1 cellular context compared by ENCODE assay signal in the genomic region with DNA sequence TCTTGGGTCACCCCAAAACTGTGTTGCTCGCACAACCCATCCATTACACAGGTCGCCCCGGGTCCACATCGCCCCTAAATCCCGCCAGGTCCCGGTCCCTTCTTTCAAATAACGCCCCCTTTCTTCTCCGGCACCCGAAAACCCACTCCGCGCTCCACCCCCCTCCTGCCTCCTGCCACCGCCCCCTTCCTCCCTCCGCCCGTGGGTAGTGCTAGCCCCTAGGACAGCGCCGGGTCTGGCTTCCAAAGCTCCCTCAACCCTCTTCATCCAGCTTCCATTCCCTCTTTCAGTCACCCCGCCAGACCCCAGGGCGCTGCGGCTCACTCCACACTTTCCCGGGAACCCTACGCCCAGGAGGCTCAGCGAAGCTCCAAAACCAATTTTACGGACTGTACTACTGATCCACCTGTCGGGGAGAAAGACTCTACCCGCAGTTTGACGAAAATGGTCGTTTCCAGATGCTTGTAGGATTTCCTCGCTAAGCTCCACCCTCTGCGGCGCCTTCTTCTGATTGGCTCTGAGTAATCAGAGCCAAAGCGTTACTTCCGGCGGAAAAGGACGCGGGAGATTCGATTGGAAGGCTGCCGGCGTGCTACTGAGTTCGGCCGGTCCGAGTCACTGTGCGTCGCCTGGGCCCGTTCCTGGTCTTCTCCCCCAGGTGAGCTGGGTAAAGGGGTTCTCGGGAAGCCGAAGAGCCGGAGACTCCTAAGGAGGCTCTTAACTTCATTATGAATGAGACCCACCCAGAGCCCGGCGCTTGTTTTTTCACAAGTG.
TF ChIP-seq lines count a peak whose summit lies in the region.

A gene with protein sequence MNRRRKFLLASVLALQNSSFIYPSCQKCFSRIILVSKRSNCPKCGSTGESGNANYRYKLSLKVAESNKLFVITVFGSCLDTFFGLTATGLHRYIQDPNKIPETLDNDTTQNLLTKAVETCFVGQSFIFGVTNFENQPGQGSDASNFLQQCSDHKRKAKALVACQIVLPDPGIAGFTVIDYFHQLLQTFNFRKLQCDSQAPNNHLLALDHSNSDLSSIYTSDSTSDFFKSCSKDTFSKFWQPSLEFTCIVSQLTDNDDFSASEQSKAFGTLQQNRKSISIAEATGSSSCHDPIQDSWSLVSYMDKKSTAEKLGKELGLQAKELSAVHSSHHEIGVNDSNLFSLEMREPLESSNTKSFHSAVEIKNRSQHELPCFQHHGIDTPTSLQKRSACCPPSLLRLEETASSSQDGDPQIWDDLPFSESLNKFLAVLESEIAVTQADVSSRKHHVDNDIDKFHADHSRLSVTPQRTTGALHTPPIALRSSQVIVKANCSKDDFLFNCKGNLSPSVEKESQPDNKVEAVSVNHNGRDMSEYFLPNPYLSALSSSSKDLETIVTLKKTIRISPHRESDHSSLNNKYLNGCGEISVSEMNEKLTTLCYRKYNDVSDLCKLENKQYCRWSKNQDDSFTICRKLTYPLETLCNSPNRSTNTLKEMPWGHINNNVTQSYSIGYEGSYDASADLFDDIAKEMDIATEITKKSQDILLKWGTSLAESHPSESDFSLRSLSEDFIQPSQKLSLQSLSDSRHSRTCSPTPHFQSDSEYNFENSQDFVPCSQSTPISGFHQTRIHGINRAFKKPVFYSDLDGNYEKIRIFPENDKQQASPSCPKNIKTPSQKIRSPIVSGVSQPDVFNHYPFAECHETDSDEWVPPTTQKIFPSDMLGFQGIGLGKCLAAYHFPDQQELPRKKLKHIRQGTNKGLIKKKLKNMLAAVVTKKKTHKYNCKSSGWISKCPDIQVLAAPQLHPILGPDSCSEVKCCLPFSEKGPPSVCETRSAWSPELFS (plus strand): TSS at position 572 of the 774 bp plus-strand sequence. CDS start 13,003 bp downstream, outside the sequence.

TF ChIP-seq in IMR-90, 13 proteins besides CTCF, POLR2A, EP300 and RAD21 (continued from another document):
- TF ChIP-seq CHD1 (IDR thresholded peaks at IDR 0.05; ENCODE audit: low read depth, low read length) (peak; percentile 56; the same call in 1 of the 2 replicates), MAFK (IDR thresholded peaks at IDR 0.05; ENCODE audit: low read depth, low read length) (no peak), SMC3 (IDR thresholded peaks at IDR 0.05; ENCODE audit: low read depth, low read length) (no peak)
TF ChIP-seq in IMR-90: peak in this region for 6.
